Comparison of ENCODE assay signal across 20 cellular contexts in genomic region chr22:48396091-48396784, GRCh38.
DNase-seq lines count a peak whose midpoint lies in the region; ATAC-seq, FAIRE-seq and TF ChIP-seq lines count a peak whose summit lies in the region.
"Had no signal": no experiment of that assay in that cellular context is flagged by ENCODE, and none has a peak within 500 bp of the region (broad histone marks: within the 10 kb centered on the region; RNA-seq: fewer than 3 reads in every experiment).

No MANE protein-coding gene starts in this region.

- peaks cover 13% of the 10 kb centered on the region; the same call in 2 of the 3 replicates for H3K4me1 ChIP-seq in A549
- H3K4me1 ChIP-seq in esophagus muscularis mucosa = no peaks in the 10 kb centered on the region
- peaks cover 0 to 2% of the 10 kb centered on the region in 2 donors for H3K4me1 ChIP-seq in neuronal stem cell (ENCODE audit: control insufficient read depth in 2 of 2, insufficient read depth in 1 of 2, low read depth in 1 of 2, low read length in 2 of 2)
- H3K4me1 ChIP-seq: Caco-2 had no signal

- H3K27me3 ChIP-seq in esophagus muscularis mucosa (peaks cover 0 to 75% (median 0%) of the 10 kb centered on the region in 4 donors), neuronal stem cell (ENCODE audit: control insufficient read depth in 3 of 3, insufficient read depth in 3 of 3, low read depth in 1 of 3, low read length in 3 of 3) (no peaks in the 10 kb centered on the region)

- POLR2A ChIA-PET in A549 (lab: Yijun Ruan, JAX) = no interaction called here

- TF ChIP-seq RAD21 in A549 (conservative IDR thresholded peaks at IDR 0.05 in 1 of 2, IDR thresholded peaks at IDR 0.05 in 1 of 2) = no peak

- H3K9me3 ChIP-seq in A549 (no peaks in the 10 kb centered on the region; the same call in 2 of the 3 replicates), esophagus muscularis mucosa (no peaks in the 10 kb centered on the region), neuronal stem cell (replicated peaks in 1 of 2; ENCODE audit: control insufficient read depth in 2 of 2, insufficient read depth in 1 of 2, low read depth in 1 of 2, low read length in 2 of 2) (no peaks in the 10 kb centered on the region)
- H3K9me3 ChIP-seq: Caco-2 had no signal

- no peak overlapping the region for H2BK15ac ChIP-seq in neuronal stem cell (ENCODE audit: low read length)

- TF ChIP-seq CTCF in A549 (IDR thresholded peaks at IDR 0.05) = no peak
- TF ChIP-seq CTCF in esophagus muscularis mucosa (IDR thresholded peaks at IDR 0.05) = no peak
- no peak for TF ChIP-seq CTCF in type B pancreatic cell (conservative IDR thresholded peaks at IDR 0.05)

- H4K8ac ChIP-seq in neuronal stem cell (ENCODE audit: low read depth, low read length) = no peak overlapping the region

- H2BK120ac ChIP-seq in neuronal stem cell (ENCODE audit: low read depth, low read length) = no peak overlapping the region

- ATAC-seq in A549 (no peak), GM18502 (IDR thresholded peaks at IDR 0.05; ENCODE audit: poor library complexity, unreplicated experiment) (no peak), HG03280 (IDR thresholded peaks at IDR 0.05; ENCODE audit: unreplicated experiment) (no peak)
- ATAC-seq: HCT116 had no signal

- no peak overlapping the region for H3K14ac ChIP-seq in neuronal stem cell (ENCODE audit: low read length)

- H3K27me3 Mint-ChIP-seq in type B pancreatic cell = peaks cover 18% of the 10 kb centered on the region
- H3K27me3 Mint-ChIP-seq: CD4-positive, alpha-beta T cell had no signal

- H3K4me1 Mint-ChIP-seq in type B pancreatic cell (ENCODE audit: unreplicated experiment) = no peaks in the 10 kb centered on the region

- WGBS in A549 (ENCODE audit: missing lambda C conversion rate) = 88% methylated on average over 16 of the region's 20 CpGs
- WGBS in esophagus muscularis mucosa = 50% methylated on average over 1 of the region's 20 CpGs
- no CpG with 5 or more reads among the region's 20 CpGs for WGBS in neuronal stem cell (ENCODE audit: extremely low coverage in 2 of 2, insufficient read length in 2 of 2, insufficient replicate concordance in 1 of 2), 2 donors

- CTCF ChIA-PET in A549 (lab: Yijun Ruan, JAX) = no interaction called here

- H3K23ac ChIP-seq in neuronal stem cell (ENCODE audit: low read depth, low read length, poor library complexity) = no peak overlapping the region

- TF ChIP-seq EP300 in A549 (IDR thresholded peaks at IDR 0.05) = no peak
- no peak for TF ChIP-seq EP300 in esophagus muscularis mucosa (IDR thresholded peaks at IDR 0.05)

- H3K27ac ChIP-seq in A549 (peak overlapping the region; percentile 38 to 76; a peak in 4 of 6 replicates), esophagus muscularis mucosa (replicated peaks in 1 of 4) (no peak overlapping the region), neuronal stem cell (replicated peaks; ENCODE audit: low read length) (no peak overlapping the region)
- H3K27ac ChIP-seq: C4-2B had no signal

- H3K4me2 ChIP-seq in A549 (no peak overlapping the region), neuronal stem cell (ENCODE audit: insufficient read depth, low read length, poor library complexity, severe bottlenecking) (no peak overlapping the region)
- H3K4me2 ChIP-seq: GM23338 had no signal

- H3K4me3 ChIP-seq in A549 = no peak overlapping the region
- H3K4me3 ChIP-seq in esophagus muscularis mucosa = no peak overlapping the region
- no peak overlapping the region for H3K4me3 ChIP-seq in neuronal stem cell (ENCODE audit: low read length in 2 of 2)
- H3K4me3 ChIP-seq: GM23338 had no signal

- H4K91ac ChIP-seq in neuronal stem cell (ENCODE audit: low read depth, low read length, poor library complexity) = no peak overlapping the region

- peak overlapping the region; percentile 73 for H3K18ac ChIP-seq in neuronal stem cell (ENCODE audit: low read length)

- H3K36me3 ChIP-seq in esophagus muscularis mucosa = no peaks in the 10 kb centered on the region
- H3K36me3 ChIP-seq in neuronal stem cell (replicated peaks in 1 of 2; ENCODE audit: control insufficient read depth in 2 of 2, insufficient read depth in 2 of 2, low read length in 2 of 2) = no peaks in the 10 kb centered on the region

- no peaks in the 10 kb centered on the region for H3K79me1 ChIP-seq in neuronal stem cell (ENCODE audit: low read depth, low read length)

- H2BK12ac ChIP-seq in neuronal stem cell (ENCODE audit: low read length) = no peak overlapping the region

- TF ChIP-seq POLR2A in A549 (IDR thresholded peaks at IDR 0.05; ENCODE audit: low read length) (no peak), esophagus muscularis mucosa (IDR thresholded peaks at IDR 0.05; ENCODE audit: low read depth) (no peak)

- DNase-seq in A549 (ENCODE audit: low read depth in 1 of 2, low spot score in 1 of 2) (no peak), esophagus muscularis mucosa (ENCODE audit: extremely low spot score) (peak; percentile 66), neuronal stem cell (ENCODE audit: low spot score) (no peak), type B pancreatic cell (ENCODE audit: extremely low spot score, unreplicated experiment) (peak; percentile 51), hippocampal formation (lab: John Stamatoyannopoulos, UW) (no peak)
- DNase-seq: ACHN; AML-193; Caco-2; CD4-positive, alpha-beta T cell; DMS79; GDM1; H7; HFFc6 had no signal

- no peak overlapping the region for H3K4ac ChIP-seq in neuronal stem cell (ENCODE audit: low read length)

- no peak overlapping the region for H2AK5ac ChIP-seq in neuronal stem cell (ENCODE audit: low read depth, low read length)

- H3K9ac ChIP-seq in neuronal stem cell (ENCODE audit: low read depth, low read length, poor library complexity) = no peak overlapping the region

- no peak overlapping the region for H2BK5ac ChIP-seq in neuronal stem cell (ENCODE audit: low read length)

- H3K36me3 Mint-ChIP-seq in type B pancreatic cell = no peaks in the 10 kb centered on the region

- FAIRE-seq in A549 (lab: Jason Lieb, UNC) = no peak
- FAIRE-seq: D721Med, GM12892 had no signal

- H3K27ac Mint-ChIP-seq in type B pancreatic cell = no peak overlapping the region
- H3K27ac Mint-ChIP-seq: CD4-positive, alpha-beta T cell; GM23338; HFFc6 had no signal

- no peaks in the 10 kb centered on the region for H3K9me3 Mint-ChIP-seq in type B pancreatic cell
- H3K9me3 Mint-ChIP-seq: CD4-positive, alpha-beta T cell had no signal

- no peak overlapping the region for H2AFZ ChIP-seq in neuronal stem cell (ENCODE audit: low read length)
- H2AFZ ChIP-seq: GM23338 had no signal

- no peak overlapping the region for H3K4me3 Mint-ChIP-seq in type B pancreatic cell
- H3K4me3 Mint-ChIP-seq: CD4-positive, alpha-beta T cell; GM23338; HFFc6 had no signal

- intact Hi-C loops in esophagus muscularis mucosa (cut with DNase I) = no loop called here

TF ChIP-seq in A549, 52 proteins besides CTCF, POLR2A, EP300 and RAD21 (continues in another document):
- TF ChIP-seq EHMT2 (IDR thresholded peaks at IDR 0.05; ENCODE audit: low read depth) (no peak), ZNF302 (CRISPR knock-in tag; IDR thresholded peaks at IDR 0.05) (no peak), BHLHE40 (IDR thresholded peaks at IDR 0.05; ENCODE audit: low read depth, low read length) (no peak), RFX5 (IDR thresholded peaks at IDR 0.05) (no peak), JUN (IDR thresholded peaks at IDR 0.05) (no peak), ESRRA (IDR thresholded peaks at IDR 0.05; ENCODE audit: borderline replicate concordance, low read length) (no peak), FOXS1 (CRISPR knock-in tag; IDR thresholded peaks at IDR 0.05) (no peak), FOSB (CRISPR knock-in tag; IDR thresholded peaks at IDR 0.05) (no peak), HDAC2 (IDR thresholded peaks at IDR 0.05) (no peak), NPAS2 (CRISPR knock-in tag; IDR thresholded peaks at IDR 0.05; ENCODE audit: borderline replicate concordance) (no peak), ZFP36 (IDR thresholded peaks at IDR 0.05; ENCODE audit: borderline replicate concordance, partially characterized antibody) (no peak), HOXB5 (CRISPR knock-in tag; IDR thresholded peaks at IDR 0.05) (no peak), FOSL2 (IDR thresholded peaks at IDR 0.05) (no peak), FOSL2 (CRISPR knock-in tag; IDR thresholded peaks at IDR 0.05) (no peak), RCOR1 (IDR thresholded peaks at IDR 0.05; ENCODE audit: low read depth, low read length) (no peak), CEBPB (IDR thresholded peaks at IDR 0.05) (no peak), HOXB13 (CRISPR knock-in tag; IDR thresholded peaks at IDR 0.05; ENCODE audit: low read depth) (no peak), USF2 (IDR thresholded peaks at IDR 0.05) (no peak), BCL3 (IDR thresholded peaks at IDR 0.05) (no peak), HMGXB4 (CRISPR knock-in tag; IDR thresholded peaks at IDR 0.05; ENCODE audit: borderline replicate concordance) (no peak)

Comparison
In these comparisons a context has a peak if more than half of its experiments do, and no peak if none do; other contexts are left out.
1. DNase-seq: peak in esophagus muscularis mucosa (single experiment) and type B pancreatic cell (single experiment); none in A549 (0 of 2), neuronal stem cell (single experiment) and hippocampal formation (0 of 2).
2. H3K27ac ChIP-seq: peak in A549 (2 of 2); none in esophagus muscularis mucosa (0 of 4) and neuronal stem cell (single experiment).